Comparison of ENCODE assay signal across 24 cellular contexts in the genomic region with DNA sequence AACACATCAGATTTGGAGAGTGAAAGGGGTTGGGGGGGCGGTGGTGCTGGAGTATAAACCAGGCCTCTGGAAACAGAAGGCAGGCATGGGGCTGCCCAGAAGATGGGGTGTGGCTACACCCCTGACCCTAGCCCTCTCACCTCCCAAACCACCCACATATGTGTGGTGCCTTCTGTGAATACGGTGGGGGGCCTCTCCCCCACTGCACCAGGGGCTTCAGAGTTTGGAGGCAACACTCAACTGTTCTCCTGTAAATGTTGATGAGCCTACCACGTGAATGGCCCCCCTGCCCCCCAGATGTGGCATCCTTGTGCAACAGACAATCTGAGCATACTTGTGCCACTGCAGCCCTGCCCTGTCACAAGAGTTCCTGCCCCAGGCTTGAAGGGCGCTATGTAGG. TPM values are rescaled to one million over a fixed set of nuclear protein-coding genes. Genes with fewer than 3 reads are reported as not detected.
"Had no signal": no experiment of that assay in that cellular context is flagged by ENCODE, and none has a peak within 500 bp of the region (broad histone marks: within the 10 kb centered on the region; RNA-seq: fewer than 3 reads in every experiment).

No MANE protein-coding gene starts in this region.

- ATAC-seq: K562 had no signal

- FAIRE-seq: K562, RCC 7860 had no signal

- H3K36me3 ChIP-seq: SJSA1 had no signal

- DNase-seq: IMR-90, Kasumi-1, MM.1S, NCI-H1092 treated with DMSO at 0.1 percent for 48 hours, NCI-H1436, NCI-H187, NCI-H2029, NCI-H2081 treated with DMSO at 0.1 percent for 48 hours, NCI-H2171, NCI-H226, NCI-H446, NCI-H510A, NCI-H524 treated with DMSO at 0.1 percent for 48 hours, NCI-H69, NCI-H774, Right ventricle myocardium superior, RPMI8226, SIG-M5 had no signal

- H3K4me2 ChIP-seq: KMS-11 had no signal

- H3K4me3 ChIP-seq: K562, SJSA1, SK-N-MC had no signal

- H3K9me3 ChIP-seq: SJSA1 had no signal

- H3K4me1 ChIP-seq: SJSA1 had no signal

- H3K9ac ChIP-seq: KMS-11 had no signal

- H3K27ac ChIP-seq: KMS-11, SJSA1, SK-N-MC had no signal

RNA-seq across cellular contexts. Expression of a gene that starts 28.6 kb away (rescaled TPM):
- total RNA-seq: IMR-90, K562, M059J, Right ventricle myocardium superior, SJSA1 had no signal
- polyA plus RNA-seq: IMR-90, K562 had no signal
